ENCODE assay signal across 24 cellular contexts in the genomic region with DNA sequence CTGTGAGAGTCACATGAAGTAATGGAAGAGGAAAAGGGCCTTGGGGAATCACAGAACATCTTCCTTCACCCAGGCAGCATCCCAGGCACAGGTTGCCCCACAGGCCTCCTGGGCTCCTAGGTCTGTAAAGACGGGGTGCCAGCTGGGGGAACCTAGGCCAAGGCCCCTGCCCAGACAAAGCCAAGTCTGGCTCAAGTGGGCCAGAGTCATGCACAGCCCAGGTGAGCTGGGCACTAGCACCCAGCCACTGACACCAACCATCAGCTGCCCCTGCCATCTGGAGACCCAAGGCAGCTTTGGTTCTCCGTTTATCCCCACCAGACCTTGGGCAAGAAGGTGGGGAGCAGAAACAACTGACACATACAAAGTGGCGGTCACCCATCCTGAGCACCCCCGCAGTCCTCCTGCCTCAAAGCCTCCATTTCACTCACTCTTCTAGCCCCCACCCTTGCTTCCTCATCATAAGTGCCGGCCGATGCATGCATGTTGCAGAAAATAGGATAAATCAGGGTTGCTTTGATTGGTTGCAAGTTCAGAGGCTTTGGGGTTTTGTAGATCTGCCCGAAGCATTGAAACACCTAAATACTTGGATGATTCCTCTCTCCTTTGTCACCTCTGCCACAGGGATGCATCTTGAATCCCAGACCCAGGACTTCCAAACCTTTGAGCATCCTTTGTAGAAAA. TPM values are rescaled to one million over a fixed set of nuclear protein-coding genes. Genes with fewer than 3 reads are reported as not detected.
DNase-seq lines count a peak whose midpoint lies in the region; ATAC-seq and TF ChIP-seq lines count a peak whose summit lies in the region.
"Had no signal": no experiment of that assay in that cellular context is flagged by ENCODE, and none has a peak within 500 bp of the region (broad histone marks: within the 10 kb centered on the region; RNA-seq: fewer than 3 reads in every experiment).

No MANE protein-coding gene starts in this region.

- no peak overlapping the region for H4K8ac ChIP-seq in neuronal stem cell (ENCODE audit: low read depth, low read length)

- H3K79me2 ChIP-seq in OCI-LY3 (ENCODE audit: low read length) = no peaks in the 10 kb centered on the region

- H3K79me1 ChIP-seq in neuronal stem cell (ENCODE audit: low read depth, low read length) = no peaks in the 10 kb centered on the region

- H3K27me3 ChIP-seq in OCI-LY3 (ENCODE audit: low read depth, low read length) = no peaks in the 10 kb centered on the region
- peaks cover 0 to 19% (median 0%) of the 10 kb centered on the region in 3 experiments for H3K27me3 ChIP-seq in neuronal stem cell (ENCODE audit: control insufficient read depth in 3 of 3, insufficient read depth in 3 of 3, low read depth in 1 of 3, low read length in 3 of 3)
- H3K27me3 ChIP-seq: thyroid gland had no signal

- peak overlapping the region; percentile 79 for H3K4me3 Mint-ChIP-seq in activated T-cell treated with anti-CD3 and anti-CD28 coated beads, Interleukin-2, amount 50 U/mL, for 72 hours
- no peak overlapping the region for H3K4me3 Mint-ChIP-seq in activated naive CD8-positive, alpha-beta T cell treated with anti-CD3 and anti-CD28 coated beads, Interleukin-2, amount 50 U/mL, for 24 hours
- H3K4me3 Mint-ChIP-seq: CD14-positive monocyte; HFFc6; nephron; stimulated activated naive B cell treated with anti-CD40 and anti-IgM and Interleukin-4, amounts not matched to agents 10 μg/mL and 1 μg/mL and 100 μg/mL, for 72 hours had no signal

- H3K4me3 ChIP-seq in OCI-LY3 (ENCODE audit: low read length) = no peak overlapping the region
- H3K4me3 ChIP-seq in neuronal stem cell (ENCODE audit: low read length in 2 of 2) = no peak overlapping the region
- H3K4me3 ChIP-seq: cardiac muscle cell, gastroesophageal sphincter, thyroid gland had no signal

- H3K4me2 ChIP-seq in OCI-LY3 (ENCODE audit: low read length) (no peak overlapping the region), neuronal stem cell (ENCODE audit: insufficient read depth, low read length, poor library complexity, severe bottlenecking) (no peak overlapping the region)

- no peak for DNase-seq in activated T-cell treated with anti-CD3 and anti-CD28 coated beads, Interleukin-2, amount 50 U/mL, for 72 hours
- no peak for DNase-seq in activated T-cell treated with anti-CD3 and anti-CD28 coated beads, Interleukin-2, amount 50 U/mL, for 1 hour
- no peak for DNase-seq in activated naive CD8-positive, alpha-beta T cell treated with anti-CD3 and anti-CD28 coated beads, Interleukin-2, amount 50 U/mL, for 24 hours
- DNase-seq in neuronal stem cell (ENCODE audit: low spot score) (no peak), retina (no peak), A172 (ENCODE audit: low spot score) (no peak), NCI-H2029 (lab: John Stamatoyannopoulos, UW) (no peak)
- DNase-seq: activated CD4-positive, alpha-beta T cell treated with anti-CD3 and anti-CD28 coated beads for 48 hours; erythroblast; HFFc6; mesendoderm; NCI-H1105 treated with DMSO at 0.1 percent for 48 hours; NCI-H510A treated with DMSO at 0.1 percent for 48 hours; stimulated activated CD4-positive, alpha-beta T cell treated with anti-CD3 and anti-CD28 coated beads, Interleukin-1b, Interleukin-23, amount 100 ng/mL, for 48 hours; stimulated activated naive B cell treated with anti-CD40 and anti-IgM and Interleukin-4, amounts not matched to agents 10 μg/mL and 1 μg/mL and 100 μg/mL, for 72 hours; thyroid gland had no signal

- H3K27ac ChIP-seq in OCI-LY3 (ENCODE audit: low read length) (peak overlapping the region; percentile 82), neuronal stem cell (replicated peaks; ENCODE audit: low read length) (no peak overlapping the region)
- H3K27ac ChIP-seq: cardiac muscle cell, gastroesophageal sphincter, thyroid gland had no signal

- H3K9ac ChIP-seq in OCI-LY3 (ENCODE audit: low read length) (peak overlapping the region; percentile 65; the same call in 1 of the 2 replicates), neuronal stem cell (ENCODE audit: low read depth, low read length, poor library complexity) (no peak overlapping the region)

- TF ChIP-seq CTCF in OCI-LY3 (IDR thresholded peaks at IDR 0.05; ENCODE audit: low read depth, low read length) = no peak

- H3K4ac ChIP-seq in neuronal stem cell (ENCODE audit: low read length) = no peak overlapping the region

- no peak overlapping the region for H2BK120ac ChIP-seq in neuronal stem cell (ENCODE audit: low read depth, low read length)

- H3K36me3 ChIP-seq in OCI-LY3 (replicated peaks; ENCODE audit: low read depth, low read length) (no peaks in the 10 kb centered on the region), neuronal stem cell (replicated peaks in 1 of 2; ENCODE audit: control insufficient read depth in 2 of 2, insufficient read depth in 2 of 2, low read length in 2 of 2) (no peaks in the 10 kb centered on the region)
- H3K36me3 ChIP-seq: cardiac muscle cell, gastroesophageal sphincter, thyroid gland had no signal

- H4K91ac ChIP-seq in neuronal stem cell (ENCODE audit: low read depth, low read length, poor library complexity) = no peak overlapping the region

- peak overlapping the region; percentile 33 for H3K18ac ChIP-seq in neuronal stem cell (ENCODE audit: low read length)

- peak overlapping the region; percentile 41 for H3K27ac Mint-ChIP-seq in activated T-cell treated with anti-CD3 and anti-CD28 coated beads, Interleukin-2, amount 50 U/mL, for 72 hours
- H3K27ac Mint-ChIP-seq in activated naive CD8-positive, alpha-beta T cell treated with anti-CD3 and anti-CD28 coated beads, Interleukin-2, amount 50 U/mL, for 24 hours = peak overlapping the region; percentile 44
- H3K27ac Mint-ChIP-seq: HFFc6, progenitor cell of endocrine pancreas had no signal

- peak overlapping the region; percentile 11 for H2BK5ac ChIP-seq in neuronal stem cell (ENCODE audit: low read length)

- no peaks in the 10 kb centered on the region for H3K27me3 Mint-ChIP-seq in activated T-cell treated with anti-CD3 and anti-CD28 coated beads, Interleukin-2, amount 50 U/mL, for 72 hours (ENCODE audit: low read depth)
- H3K27me3 Mint-ChIP-seq in activated naive CD8-positive, alpha-beta T cell treated with anti-CD3 and anti-CD28 coated beads, Interleukin-2, amount 50 U/mL, for 24 hours = no peaks in the 10 kb centered on the region
- H3K27me3 Mint-ChIP-seq: stimulated activated naive B cell treated with anti-CD40 and anti-IgM and Interleukin-4, amounts not matched to agents 10 μg/mL and 1 μg/mL and 100 μg/mL, for 72 hours had no signal

- no peak for ATAC-seq in activated T-cell treated with anti-CD3 and anti-CD28 coated beads, Interleukin-2, amount 50 U/mL, for 72 hours (replicated peaks in 1 of 2)
- ATAC-seq in activated naive CD8-positive, alpha-beta T cell treated with anti-CD3 and anti-CD28 coated beads, Interleukin-2, amount 50 U/mL, for 24 hours = no peak
- ATAC-seq: gastroesophageal sphincter; stimulated activated naive B cell treated with anti-CD40 and anti-IgM and Interleukin-4, amounts not matched to agents 10 μg/mL and 1 μg/mL and 100 μg/mL, for 72 hours had no signal

- H3K4me1 Mint-ChIP-seq in activated T-cell treated with anti-CD3 and anti-CD28 coated beads, Interleukin-2, amount 50 U/mL, for 72 hours (ENCODE audit: low read depth) = peaks cover 80% of the 10 kb centered on the region
- H3K4me1 Mint-ChIP-seq in activated naive CD8-positive, alpha-beta T cell treated with anti-CD3 and anti-CD28 coated beads, Interleukin-2, amount 50 U/mL, for 24 hours = peaks cover 74% of the 10 kb centered on the region

- H2AK5ac ChIP-seq in neuronal stem cell (ENCODE audit: low read depth, low read length) = no peak overlapping the region

- no peaks in the 10 kb centered on the region for H4K20me1 ChIP-seq in OCI-LY3 (ENCODE audit: insufficient read depth, low read length)

- H3K4me1 ChIP-seq in OCI-LY3 (ENCODE audit: low read length) = peaks cover 81% of the 10 kb centered on the region
- no peaks in the 10 kb centered on the region for H3K4me1 ChIP-seq in neuronal stem cell (ENCODE audit: control insufficient read depth in 2 of 2, insufficient read depth in 1 of 2, low read depth in 1 of 2, low read length in 2 of 2)
- H3K4me1 ChIP-seq: gastroesophageal sphincter, thyroid gland had no signal

- no peaks in the 10 kb centered on the region for H3K9me3 ChIP-seq in OCI-LY3 (ENCODE audit: insufficient read depth, low read length)
- no peaks in the 10 kb centered on the region for H3K9me3 ChIP-seq in neuronal stem cell (replicated peaks in 1 of 2; ENCODE audit: control insufficient read depth in 2 of 2, insufficient read depth in 1 of 2, low read depth in 1 of 2, low read length in 2 of 2)
- H3K9me3 ChIP-seq: gastroesophageal sphincter, thyroid gland had no signal

- H3K23ac ChIP-seq in neuronal stem cell (ENCODE audit: low read depth, low read length, poor library complexity) = no peak overlapping the region

- H2BK15ac ChIP-seq in neuronal stem cell (ENCODE audit: low read length) = no peak overlapping the region

- H2BK12ac ChIP-seq in neuronal stem cell (ENCODE audit: low read length) = no peak overlapping the region

- WGBS in neuronal stem cell (ENCODE audit: extremely low coverage in 2 of 2, insufficient read length in 2 of 2, insufficient replicate concordance in 1 of 2), 2 donors = no CpG with 5 or more reads among the region's 7 CpGs

- H3K9me3 Mint-ChIP-seq in activated T-cell treated with anti-CD3 and anti-CD28 coated beads, Interleukin-2, amount 50 U/mL, for 72 hours = no peaks in the 10 kb centered on the region
- no peaks in the 10 kb centered on the region for H3K9me3 Mint-ChIP-seq in activated naive CD8-positive, alpha-beta T cell treated with anti-CD3 and anti-CD28 coated beads, Interleukin-2, amount 50 U/mL, for 24 hours
- H3K9me3 Mint-ChIP-seq: HFFc6; nephron; stimulated activated naive B cell treated with anti-CD40 and anti-IgM and Interleukin-4, amounts not matched to agents 10 μg/mL and 1 μg/mL and 100 μg/mL, for 72 hours had no signal

- peak overlapping the region; percentile 4 for H3K14ac ChIP-seq in neuronal stem cell (ENCODE audit: low read length)

- no peaks in the 10 kb centered on the region for H3K36me3 Mint-ChIP-seq in activated T-cell treated with anti-CD3 and anti-CD28 coated beads, Interleukin-2, amount 50 U/mL, for 72 hours (ENCODE audit: insufficient read depth in 2 of 2)
- H3K36me3 Mint-ChIP-seq in activated naive CD8-positive, alpha-beta T cell treated with anti-CD3 and anti-CD28 coated beads, Interleukin-2, amount 50 U/mL, for 24 hours (ENCODE audit: low read depth) = no peaks in the 10 kb centered on the region
- H3K36me3 Mint-ChIP-seq: CD14-positive monocyte; stimulated activated naive B cell treated with anti-CD40 and anti-IgM and Interleukin-4, amounts not matched to agents 10 μg/mL and 1 μg/mL and 100 μg/mL, for 72 hours had no signal

- H2AFZ ChIP-seq in OCI-LY3 (ENCODE audit: low read depth, low read length) (no peak overlapping the region), neuronal stem cell (ENCODE audit: low read length) (no peak overlapping the region)

RNA-seq across cellular contexts. Expression of a gene that starts 26.5 kb away (rescaled TPM):
- total RNA-seq in activated T-cell treated with anti-CD3 and anti-CD28 coated beads, Interleukin-2, amount 50 U/mL, for 72 hours = under 1 TPM in 1 of 2 donors, not detected in 1; 0.07 TPM
- polyA plus RNA-seq in neuronal stem cell (2013, experiment 1 of 2) = not detected
- polyA plus RNA-seq in neuronal stem cell (2013, experiment 2 of 2) = not detected
- not detected in 2 replicates for total RNA-seq in A172 (2014; rRNA removed; shearing (Covaris generic))
- total RNA-seq: cardiac muscle cell, HFFc6, LHCN-M2, RPMI7951 had no signal
- polyA plus RNA-seq: cardiac muscle cell, CD14-positive monocyte had no signal

RNA-seq across cellular contexts. Expression of a gene that starts 36.4 kb away (rescaled TPM):
- total RNA-seq in activated T-cell treated with anti-CD3 and anti-CD28 coated beads, Interleukin-2, amount 50 U/mL, for 72 hours = under 1 TPM; 0.36 to 0.67 TPM
- not detected for polyA plus RNA-seq in neuronal stem cell (2013, experiment 1 of 2)
- not detected for polyA plus RNA-seq in neuronal stem cell (2013, experiment 2 of 2)
- total RNA-seq in A172 (2014; rRNA removed; shearing (Covaris generic)) = not detected in 2 replicates
- total RNA-seq: cardiac muscle cell, HFFc6, LHCN-M2, progenitor cell of endocrine pancreas, RPMI7951, thyroid gland had no signal
- polyA plus RNA-seq: cardiac muscle cell had no signal
